ENCODE assay signal across 28 cellular contexts in the genomic region with DNA sequence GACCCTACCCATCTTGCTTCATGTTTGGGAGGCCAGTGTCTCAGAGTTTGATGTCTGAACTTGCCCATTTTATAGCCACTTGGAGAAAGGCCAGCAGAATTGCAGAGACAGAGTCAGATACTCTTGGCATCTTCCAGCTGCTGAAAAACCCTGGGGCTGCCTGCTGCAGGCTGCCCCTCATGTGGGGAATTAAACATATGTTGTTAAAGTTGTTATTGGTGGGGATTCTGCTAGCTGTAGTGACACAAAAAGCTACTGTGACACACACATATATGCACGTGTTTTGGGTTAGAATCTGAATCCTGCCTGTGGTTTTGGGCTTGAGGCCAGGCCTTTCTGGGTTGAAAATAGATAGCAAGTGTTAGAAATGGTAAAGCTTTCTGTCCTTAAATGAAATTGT.
DNase-seq lines count a peak whose midpoint lies in the region; ATAC-seq and TF ChIP-seq lines count a peak whose summit lies in the region.
"Had no signal": no experiment of that assay in that cellular context is flagged by ENCODE, and none has a peak within 500 bp of the region (broad histone marks: within the 10 kb centered on the region; RNA-seq: fewer than 3 reads in every experiment).

No MANE protein-coding gene starts in this region.

- no peaks in the 10 kb centered on the region for H3K36me3 ChIP-seq in ACC112 (ENCODE audit: insufficient read depth, low read length)
- H3K36me3 ChIP-seq: brain microvascular endothelial cell, colonic mucosa, esophagus squamous epithelium, heart right ventricle, ovary, Peyer's patch, WERI-Rb-1 had no signal

- no peak overlapping the region for H3K4me3 ChIP-seq in ACC112 (ENCODE audit: low read depth, low read length)
- H3K4me3 ChIP-seq in astrocyte of the cerebellum (ENCODE audit: low read depth, low read length), result no peak overlapping the region
- H3K4me3 ChIP-seq in fibroblast of the aortic adventitia (ENCODE audit: low read depth, low read length), result no peak overlapping the region
- H3K4me3 ChIP-seq: colonic mucosa, esophagus squamous epithelium, heart right ventricle, ovary, Peyer's patch had no signal

- ATAC-seq in HG02938 (IDR thresholded peaks at IDR 0.05; ENCODE audit: unreplicated experiment), result no peak
- ATAC-seq: CD8-positive, alpha-beta T cell; effector memory CD8-positive, alpha-beta T cell; heart right ventricle; left colon; natural killer cell; right cardiac atrium had no signal

- in situ Hi-C loops in astrocyte of the cerebellum (cut with HindIII; ENCODE audit: low sequenced_read_pairs), result no loop called here

- TF ChIP-seq CTCF in astrocyte of the cerebellum (IDR thresholded peaks at IDR 0.05; ENCODE audit: low read depth, low read length, missing control alignments) (no peak), fibroblast of the aortic adventitia (IDR thresholded peaks at IDR 0.05; ENCODE audit: insufficient read depth, low read length) (no peak)

- peak overlapping the region; percentile 11 for H2AFZ ChIP-seq in ACC112 (ENCODE audit: low read length, unreplicated experiment)

- no peaks in the 10 kb centered on the region for H3K27me3 ChIP-seq in ACC112 (ENCODE audit: insufficient read depth, low read length)
- H3K27me3 ChIP-seq: brain microvascular endothelial cell, colonic mucosa, esophagus squamous epithelium, heart right ventricle, ovary, Peyer's patch had no signal

- H3K79me2 ChIP-seq in ACC112 (ENCODE audit: control insufficient read depth, insufficient read depth, low read length, unreplicated experiment), result no peaks in the 10 kb centered on the region

- DNase-seq in H4 (ENCODE audit: low spot score) (peak; percentile 28), astrocyte of the cerebellum (ENCODE audit: low read depth) (peak; percentile 39), fibroblast of the aortic adventitia (ENCODE audit: low read depth) (peak; percentile 72), globus pallidus (ENCODE audit: low spot score) (no peak), iPS-NIHi11 (ENCODE audit: low spot score) (no peak), NCI-H69 (lab: John Stamatoyannopoulos, UW) (no peak)
- DNase-seq: ACHN; activated CD8-positive, alpha-beta memory T cell treated with anti-CD3 and anti-CD28 coated beads, Interleukin-2, amount 50 U/mL, for 4 hours; activated naive CD8-positive, alpha-beta T cell treated with anti-CD3 and anti-CD28 coated beads for 36 hours; brain microvascular endothelial cell; CD8-positive, alpha-beta T cell; colonic mucosa; DMS79 treated with DMSO at 0.1 percent for 48 hours; effector memory CD8-positive, alpha-beta T cell; esophagus squamous epithelium; GOT3; heart right ventricle; left colon; natural killer cell; NCI-H1105 treated with DMSO at 0.1 percent for 48 hours; NCI-H2081 treated with DMSO at 0.1 percent for 48 hours; ovary; Peyer's patch; right cardiac atrium; trophoblast cell; WERI-Rb-1 had no signal

- no peak overlapping the region for H3K27ac ChIP-seq in ACC112 (ENCODE audit: low read depth, low read length)
- H3K27ac ChIP-seq: brain microvascular endothelial cell, colonic mucosa, esophagus squamous epithelium, heart right ventricle, ovary, Peyer's patch, WERI-Rb-1 had no signal

- H3K4me1 ChIP-seq in ACC112 (ENCODE audit: control insufficient read depth, insufficient read depth, low read length, unreplicated experiment), result peaks cover 6% of the 10 kb centered on the region
- H3K4me1 ChIP-seq: colonic mucosa, esophagus squamous epithelium, heart right ventricle, Peyer's patch had no signal

Comparison
In these comparisons a context has a peak if more than half of its experiments do, and no peak if none do; other contexts are left out.
1. DNase-seq: peak in H4 (single experiment), astrocyte of the cerebellum (single experiment) and fibroblast of the aortic adventitia (single experiment); none in globus pallidus (single experiment), iPS-NIHi11 (single experiment) and NCI-H69 (single experiment).